ENCODE assay signal across 1 cellular context in genomic region chr12:108605690-108606406, GRCh38.
TF ChIP-seq lines count a peak whose summit lies in the region.

No MANE protein-coding gene starts in this region.

TF ChIP-seq in HEK293, 187 proteins besides CTCF, POLR2A, EP300 and RAD21 (continued from another document):
- TF ChIP-seq ZBTB49 (tag by site-specific recombination; IDR thresholded peaks at IDR 0.05; ENCODE audit: low read depth) (no peak), ZNF423 (tag by site-specific recombination; IDR thresholded peaks at IDR 0.05) (no peak), ZNF23 (tag by site-specific recombination; IDR thresholded peaks at IDR 0.05; ENCODE audit: borderline replicate concordance) (no peak), REPIN1 (tag by site-specific recombination; IDR thresholded peaks at IDR 0.05; ENCODE audit: low read depth) (no peak), KLF7 (tag by site-specific recombination; IDR thresholded peaks at IDR 0.05; ENCODE audit: borderline replicate concordance) (no peak), ZBTB8A (tag by site-specific recombination; IDR thresholded peaks at IDR 0.05) (no peak), GFI1B (tag by site-specific recombination; IDR thresholded peaks at IDR 0.05) (no peak), ZNF24 (tag by site-specific recombination; IDR thresholded peaks at IDR 0.05) (no peak), MEIS1 (CRISPR knock-in tag; IDR thresholded peaks at IDR 0.05; ENCODE audit: borderline replicate concordance) (no peak), ATF2 (tag by site-specific recombination; IDR thresholded peaks at IDR 0.05; ENCODE audit: low read depth) (no peak), GLI2 (tag by site-specific recombination; IDR thresholded peaks at IDR 0.05; ENCODE audit: borderline replicate concordance, low read depth) (no peak), ZEB2 (tag by site-specific recombination; IDR thresholded peaks at IDR 0.05) (no peak), ZNF37A (tag by site-specific recombination; IDR thresholded peaks at IDR 0.05) (no peak), PRDM6 (tag by site-specific recombination; IDR thresholded peaks at IDR 0.05) (no peak), GLI4 (tag by site-specific recombination; IDR thresholded peaks at IDR 0.05) (no peak), ZNF658 (tag by site-specific recombination; IDR thresholded peaks at IDR 0.05) (peak; percentile 52; the same call in 1 of the 2 replicates), ZNF155 (tag by site-specific recombination; IDR thresholded peaks at IDR 0.05) (no peak), ZNF623 (tag by site-specific recombination; IDR thresholded peaks at IDR 0.05) (no peak; the same call in 1 of the 2 replicates), ZNF785 (tag by site-specific recombination; IDR thresholded peaks at IDR 0.05) (peak; percentile 79; the same call in 1 of the 2 replicates), OSR2 (tag by site-specific recombination; IDR thresholded peaks at IDR 0.05) (no peak), ZBTB26 (tag by site-specific recombination; optimal IDR thresholded peaks at IDR 0.05) (peak; percentile 15), ZFP37 (tag by site-specific recombination; IDR thresholded peaks at IDR 0.05) (no peak), ZNF146 (tag by site-specific recombination; IDR thresholded peaks at IDR 0.05) (no peak), ZFHX2 (tag by site-specific recombination; conservative IDR thresholded peaks at IDR 0.05) (peak; percentile 97), ZNF148 (tag by site-specific recombination; IDR thresholded peaks at IDR 0.05; ENCODE audit: borderline replicate concordance) (no peak), ZNF121 (tag by site-specific recombination; IDR thresholded peaks at IDR 0.05) (no peak), ZNF776 (tag by site-specific recombination; IDR thresholded peaks at IDR 0.05; ENCODE audit: borderline replicate concordance) (0 out of 2 replicates have a peak, but pooled peaks have one; percentile 41), ZFP3 (tag by site-specific recombination; IDR thresholded peaks at IDR 0.05; ENCODE audit: low read depth) (0 out of 2 replicates have a peak, but pooled peaks have one; percentile 6), ZNF544 (tag by site-specific recombination; IDR thresholded peaks at IDR 0.05) (no peak), EGR2 (tag by site-specific recombination; IDR thresholded peaks at IDR 0.05; ENCODE audit: low read depth) (peak; percentile 99)
- TF ChIP-seq, protein P1, sequence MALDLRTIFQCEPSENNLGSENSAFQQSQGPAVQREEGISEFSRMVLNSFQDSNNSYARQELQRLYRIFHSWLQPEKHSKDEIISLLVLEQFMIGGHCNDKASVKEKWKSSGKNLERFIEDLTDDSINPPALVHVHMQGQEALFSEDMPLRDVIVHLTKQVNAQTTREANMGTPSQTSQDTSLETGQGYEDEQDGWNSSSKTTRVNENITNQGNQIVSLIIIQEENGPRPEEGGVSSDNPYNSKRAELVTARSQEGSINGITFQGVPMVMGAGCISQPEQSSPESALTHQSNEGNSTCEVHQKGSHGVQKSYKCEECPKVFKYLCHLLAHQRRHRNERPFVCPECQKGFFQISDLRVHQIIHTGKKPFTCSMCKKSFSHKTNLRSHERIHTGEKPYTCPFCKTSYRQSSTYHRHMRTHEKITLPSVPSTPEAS (tag by site-specific recombination; IDR thresholded peaks at IDR 0.05): no peak
- TF ChIP-seq, protein P2, sequence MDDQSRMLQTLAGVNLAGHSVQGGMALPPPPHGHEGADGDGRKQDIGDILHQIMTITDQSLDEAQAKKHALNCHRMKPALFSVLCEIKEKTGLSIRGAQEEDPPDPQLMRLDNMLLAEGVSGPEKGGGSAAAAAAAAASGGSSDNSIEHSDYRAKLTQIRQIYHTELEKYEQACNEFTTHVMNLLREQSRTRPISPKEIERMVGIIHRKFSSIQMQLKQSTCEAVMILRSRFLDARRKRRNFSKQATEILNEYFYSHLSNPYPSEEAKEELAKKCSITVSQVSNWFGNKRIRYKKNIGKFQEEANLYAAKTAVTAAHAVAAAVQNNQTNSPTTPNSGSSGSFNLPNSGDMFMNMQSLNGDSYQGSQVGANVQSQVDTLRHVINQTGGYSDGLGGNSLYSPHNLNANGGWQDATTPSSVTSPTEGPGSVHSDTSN (CRISPR knock-in tag; IDR thresholded peaks at IDR 0.05): no peak
- TF ChIP-seq, protein P3, sequence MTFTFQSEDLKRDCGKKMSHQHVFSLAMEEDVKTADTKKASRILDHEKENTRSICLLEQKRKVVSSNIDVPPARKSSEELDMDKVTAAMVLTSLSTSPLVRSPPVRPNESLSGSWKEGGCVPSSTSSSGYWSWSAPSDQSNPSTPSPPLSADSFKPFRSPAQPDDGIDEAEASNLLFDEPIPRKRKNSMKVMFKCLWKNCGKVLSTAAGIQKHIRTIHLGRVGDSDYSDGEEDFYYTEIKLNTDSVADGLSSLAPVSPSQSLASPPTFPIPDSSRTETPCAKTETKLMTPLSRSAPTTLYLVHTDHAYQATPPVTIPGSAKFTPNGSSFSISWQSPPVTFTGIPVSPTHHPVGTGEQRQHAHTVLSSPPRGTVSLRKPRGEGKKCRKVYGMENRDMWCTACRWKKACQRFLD (tag by site-specific recombination; IDR thresholded peaks at IDR 0.05): no peak
- TF ChIP-seq, protein P4, sequence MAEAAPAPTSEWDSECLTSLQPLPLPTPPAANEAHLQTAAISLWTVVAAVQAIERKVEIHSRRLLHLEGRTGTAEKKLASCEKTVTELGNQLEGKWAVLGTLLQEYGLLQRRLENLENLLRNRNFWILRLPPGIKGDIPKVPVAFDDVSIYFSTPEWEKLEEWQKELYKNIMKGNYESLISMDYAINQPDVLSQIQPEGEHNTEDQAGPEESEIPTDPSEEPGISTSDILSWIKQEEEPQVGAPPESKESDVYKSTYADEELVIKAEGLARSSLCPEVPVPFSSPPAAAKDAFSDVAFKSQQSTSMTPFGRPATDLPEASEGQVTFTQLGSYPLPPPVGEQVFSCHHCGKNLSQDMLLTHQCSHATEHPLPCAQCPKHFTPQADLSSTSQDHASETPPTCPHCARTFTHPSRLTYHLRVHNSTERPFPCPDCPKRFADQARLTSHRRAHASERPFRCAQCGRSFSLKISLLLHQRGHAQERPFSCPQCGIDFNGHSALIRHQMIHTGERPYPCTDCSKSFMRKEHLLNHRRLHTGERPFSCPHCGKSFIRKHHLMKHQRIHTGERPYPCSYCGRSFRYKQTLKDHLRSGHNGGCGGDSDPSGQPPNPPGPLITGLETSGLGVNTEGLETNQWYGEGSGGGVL (tag by site-specific recombination; IDR thresholded peaks at IDR 0.05): peak; percentile 17; the same call in 1 of the 2 replicates
- TF ChIP-seq, protein P5, sequence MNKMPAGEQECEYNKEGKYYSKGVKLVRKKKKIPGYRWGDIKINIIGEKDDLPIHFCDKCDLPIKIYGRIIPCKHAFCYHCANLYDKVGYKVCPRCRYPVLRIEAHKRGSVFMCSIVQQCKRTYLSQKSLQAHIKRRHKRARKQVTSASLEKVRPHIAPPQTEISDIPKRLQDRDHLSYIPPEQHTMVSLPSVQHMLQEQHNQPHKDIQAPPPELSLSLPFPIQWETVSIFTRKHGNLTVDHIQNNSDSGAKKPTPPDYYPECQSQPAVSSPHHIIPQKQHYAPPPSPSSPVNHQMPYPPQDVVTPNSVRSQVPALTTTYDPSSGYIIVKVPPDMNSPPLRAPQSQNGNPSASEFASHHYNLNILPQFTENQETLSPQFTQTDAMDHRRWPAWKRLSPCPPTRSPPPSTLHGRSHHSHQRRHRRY (tag by site-specific recombination; IDR thresholded peaks at IDR 0.05): peak; percentile 58; the same call in 1 of the 2 replicates
TF ChIP-seq in HEK293: peak in this region for 10.
